22 cellular contexts compared by ENCODE assay signal in genomic region chr13:23613971-23614370, GRCh38.
"Had no signal": no experiment of that assay in that cellular context is flagged by ENCODE, and none has a peak within 500 bp of the region (broad histone marks: within the 10 kb centered on the region; RNA-seq: fewer than 3 reads in every experiment).

No MANE protein-coding gene starts in this region.

- DNase-seq: cortex of kidney; effector CD4-positive, alpha-beta T cell; foreskin fibroblast; gastrocnemius medialis; heart right ventricle; hippocampal formation; immature natural killer cell; naive B cell; sigmoid colon; stimulated activated CD4-positive, alpha-beta T cell treated with anti-CD3 and anti-CD28 coated beads, Interleukin-2, amount 100 ng/mL, for 24 hours; stimulated activated CD4-positive, alpha-beta T cell treated with anti-CD3 and anti-CD28 coated beads, Interleukin-4, amount 100 ng/mL, for 4 hours; stimulated activated naive CD8-positive, alpha-beta T cell treated with anti-CD3 and anti-CD28 coated beads, Interleukin-15, Interleukin-2, amounts not matched to agents 100 U/mL and 50 U/mL, for 24 hours; substantia nigra; testis; tibial artery had no signal

- H3K27ac Mint-ChIP-seq: immature natural killer cell; memory B cell; naive B cell; natural killer cell treated with Interleukin-12 subunit alpha and Interleukin-12 subunit beta and Interleukin-15 and Interleukin-18, amount 100 ng/mL, for 72 hours; stimulated activated memory B cell treated with anti-CD40 and anti-IgM and Interleukin-4, amounts not matched to agents 10 μg/mL and 1 μg/mL and 100 μg/mL, for 72 hours; type B pancreatic cell had no signal

- H3K9me3 ChIP-seq: gastrocnemius medialis, heart right ventricle, prostate gland, right atrium auricular region, sigmoid colon, testis, tibial artery had no signal

- H3K4me3 ChIP-seq: gastrocnemius medialis, heart right ventricle, lung, prostate gland, right atrium auricular region, sigmoid colon, testis, tibial artery had no signal

- H3K36me3 ChIP-seq: gastrocnemius medialis, prostate gland, right atrium auricular region, sigmoid colon, tibial artery had no signal

- H3K27me3 ChIP-seq: gastrocnemius medialis, heart right ventricle, right atrium auricular region, sigmoid colon, testis, tibial artery had no signal

- H3K36me3 Mint-ChIP-seq: immature natural killer cell; memory B cell; naive B cell; natural killer cell treated with Interleukin-12 subunit alpha and Interleukin-12 subunit beta and Interleukin-15 and Interleukin-18, amount 100 ng/mL, for 72 hours; stimulated activated memory B cell treated with anti-CD40 and anti-IgM and Interleukin-4, amounts not matched to agents 10 μg/mL and 1 μg/mL and 100 μg/mL, for 72 hours had no signal

- H3K27me3 Mint-ChIP-seq: type B pancreatic cell had no signal

- H3K9me3 Mint-ChIP-seq: immature natural killer cell; memory B cell; natural killer cell treated with Interleukin-12 subunit alpha and Interleukin-12 subunit beta and Interleukin-15 and Interleukin-18, amount 100 ng/mL, for 72 hours; stimulated activated memory B cell treated with anti-CD40 and anti-IgM and Interleukin-4, amounts not matched to agents 10 μg/mL and 1 μg/mL and 100 μg/mL, for 72 hours; type B pancreatic cell had no signal

- H3K4me3 Mint-ChIP-seq: immature natural killer cell; memory B cell; naive B cell; natural killer cell treated with Interleukin-12 subunit alpha and Interleukin-12 subunit beta and Interleukin-15 and Interleukin-18, amount 100 ng/mL, for 72 hours; stimulated activated memory B cell treated with anti-CD40 and anti-IgM and Interleukin-4, amounts not matched to agents 10 μg/mL and 1 μg/mL and 100 μg/mL, for 72 hours; type B pancreatic cell had no signal
